Comparison of ENCODE assay signal across 7 cellular contexts in genomic region chr10:99658622-99659030, GRCh38. TPM values are rescaled to one million over a fixed set of nuclear protein-coding genes. Genes with fewer than 3 reads are reported as not detected.
DNase-seq lines count a peak whose midpoint lies in the region; ATAC-seq and TF ChIP-seq lines count a peak whose summit lies in the region.

No MANE protein-coding gene starts in this region.

- H3K27ac ChIP-seq in SJSA1 (no peak overlapping the region), adrenal gland (peak overlapping the region in 1 of 5 donors; percentile 57), iPS-18a (ENCODE audit: low read length) (no peak overlapping the region), spleen (peak overlapping the region; percentile 27 to 86 (median 68))

- 3 to 13% (median 8%) methylated on average over 24 of the region's 24 CpGs for WGBS in adrenal gland, 4 donors
- WGBS in spleen, 5 donors: 11 to 41% (median 13%) methylated on average over 24 of the region's 24 CpGs

- no peak for TF ChIP-seq CTCF in adrenal gland (IDR thresholded peaks at IDR 0.05)
- TF ChIP-seq CTCF in spleen (IDR thresholded peaks at IDR 0.05 in 8 of 11, conservative IDR thresholded peaks at IDR 0.05 in 3 of 11): no peak

- ATAC-seq in GM21723 (IDR thresholded peaks at IDR 0.05; ENCODE audit: unreplicated experiment) (peak; percentile 2), GM19455 (IDR thresholded peaks at IDR 0.05; ENCODE audit: unreplicated experiment) (no peak)

- peak overlapping the region; percentile 46 for H3K9ac ChIP-seq in iPS-18a (ENCODE audit: low read length)

- DNase-seq in SJSA1 (ENCODE audit: low read depth in 1 of 2, low spot score in 2 of 2) (peak in 1 of 2 experiments; percentile 51), adrenal gland (peak; percentile 35 to 86 (median 72)), spleen (peak; percentile 90), epidermal melanocyte (ENCODE audit: insufficient read length, low spot score) (no peak)

- intact Hi-C loops in adrenal gland (cut with DNase I) (no loop called here), spleen (cut with DNase I; ENCODE audit: low total_unique reads) (no loop called here)

- H3K4me3 ChIP-seq in SJSA1: peak overlapping the region; percentile 86
- peak overlapping the region; percentile 65 to 98 (median 82) for H3K4me3 ChIP-seq in adrenal gland
- peak overlapping the region; percentile 89 for H3K4me3 ChIP-seq in iPS-18a (ENCODE audit: low read length)
- peak overlapping the region; percentile 56 to 98 (median 86) for H3K4me3 ChIP-seq in spleen

- H3K36me3 ChIP-seq in SJSA1: peaks cover 9% of the 10 kb centered on the region
- no peaks in the 10 kb centered on the region for H3K36me3 ChIP-seq in adrenal gland (replicated peaks in 1 of 2)
- no peaks in the 10 kb centered on the region for H3K36me3 ChIP-seq in iPS-18a (ENCODE audit: control insufficient read depth, low read depth, low read length)
- H3K36me3 ChIP-seq in spleen: peaks cover 0 to 13% (median 3%) of the 10 kb centered on the region in 6 donors

- H3K27me3 ChIP-seq in SJSA1 (replicated peaks) (no peaks in the 10 kb centered on the region), adrenal gland (no peaks in the 10 kb centered on the region), iPS-18a (ENCODE audit: control insufficient read depth, insufficient read depth, low read length) (peaks cover 28% of the 10 kb centered on the region), spleen (replicated peaks in 1 of 7) (no peaks in the 10 kb centered on the region)

- H3K9me3 ChIP-seq in SJSA1 (replicated peaks) (no peaks in the 10 kb centered on the region; the same call in 1 of the 2 replicates), adrenal gland (replicated peaks in 1 of 3) (no peaks in the 10 kb centered on the region), iPS-18a (ENCODE audit: control insufficient read depth, low read depth, low read length) (no peaks in the 10 kb centered on the region), spleen (no peaks in the 10 kb centered on the region)

- H3K4me1 ChIP-seq in SJSA1 (replicated peaks): peaks cover 25% of the 10 kb centered on the region
- peaks cover 16 to 26% of the 10 kb centered on the region in 2 donors for H3K4me1 ChIP-seq in adrenal gland (replicated peaks in 1 of 2)
- H3K4me1 ChIP-seq in iPS-18a (ENCODE audit: control insufficient read depth, low read depth, low read length): no peaks in the 10 kb centered on the region
- H3K4me1 ChIP-seq in spleen: peaks cover 4 to 73% (median 29%) of the 10 kb centered on the region in 6 donors

- TF ChIP-seq POLR2A in adrenal gland (IDR thresholded peaks at IDR 0.05): no peak
- no peak for TF ChIP-seq POLR2A in spleen (IDR thresholded peaks at IDR 0.05)

RNA-seq across cellular contexts. Expression of gene ENTPD7, which starts 0.7 kb away (rescaled TPM):
- 16.3 and 18.4 TPM in 2 replicates for total RNA-seq in SJSA1 (2014; rRNA removed; shearing (Covaris generic))
- total RNA-seq in adrenal gland (10 to 100 TPM in 5 of 8 donors, 1 to 10 TPM in 3; 5.6 to 17.4 (median 10.9) TPM), spleen (10 to 100 TPM in 6 of 7 donors, 1 to 10 TPM in 1; 9.7 to 17.5 (median 12.8) TPM)
- polyA plus RNA-seq in adrenal gland (10 to 100 TPM in 1 of 3 donors, 1 to 10 TPM in 2; 1.2 to 16.7 (median 1.4) TPM), spleen (1 to 10 TPM in 1 of 3 donors, under 1 TPM in 2; 0.48 to 1.1 (median 0.62) TPM)

RNA-seq across cellular contexts. Expression of gene SLC25A28, which starts 38.4 kb away (rescaled TPM):
- total RNA-seq in SJSA1 (2014; rRNA removed; shearing (Covaris generic)): 16.9 and 20.7 TPM in 2 replicates
- total RNA-seq in adrenal gland (10 to 100 TPM in 7 of 8 donors, 1 to 10 TPM in 1; 9.6 to 70.9 (median 34.5) TPM), spleen (10 to 100 TPM; 33.9 to 67.1 (median 51.6) TPM)
- polyA plus RNA-seq in adrenal gland (100 to 1,000 TPM; 131 to 299 (median 267) TPM), spleen (100 to 1,000 TPM in 1 of 3 donors, 10 to 100 TPM in 2; 54.0 to 120 (median 80.8) TPM)

Comparison
In these comparisons a context has a peak if more than half of its experiments do, and no peak if none do; other contexts are left out.
1. H3K27ac ChIP-seq: peak in spleen (8 of 8); none in SJSA1 (single experiment) and iPS-18a (single experiment).
2. Peak in every context shown above with its lines, with median percentiles within 50 percentile points of each other: H3K4me3 ChIP-seq.